ENCODE assay signal across 10 cellular contexts in the genomic region with DNA sequence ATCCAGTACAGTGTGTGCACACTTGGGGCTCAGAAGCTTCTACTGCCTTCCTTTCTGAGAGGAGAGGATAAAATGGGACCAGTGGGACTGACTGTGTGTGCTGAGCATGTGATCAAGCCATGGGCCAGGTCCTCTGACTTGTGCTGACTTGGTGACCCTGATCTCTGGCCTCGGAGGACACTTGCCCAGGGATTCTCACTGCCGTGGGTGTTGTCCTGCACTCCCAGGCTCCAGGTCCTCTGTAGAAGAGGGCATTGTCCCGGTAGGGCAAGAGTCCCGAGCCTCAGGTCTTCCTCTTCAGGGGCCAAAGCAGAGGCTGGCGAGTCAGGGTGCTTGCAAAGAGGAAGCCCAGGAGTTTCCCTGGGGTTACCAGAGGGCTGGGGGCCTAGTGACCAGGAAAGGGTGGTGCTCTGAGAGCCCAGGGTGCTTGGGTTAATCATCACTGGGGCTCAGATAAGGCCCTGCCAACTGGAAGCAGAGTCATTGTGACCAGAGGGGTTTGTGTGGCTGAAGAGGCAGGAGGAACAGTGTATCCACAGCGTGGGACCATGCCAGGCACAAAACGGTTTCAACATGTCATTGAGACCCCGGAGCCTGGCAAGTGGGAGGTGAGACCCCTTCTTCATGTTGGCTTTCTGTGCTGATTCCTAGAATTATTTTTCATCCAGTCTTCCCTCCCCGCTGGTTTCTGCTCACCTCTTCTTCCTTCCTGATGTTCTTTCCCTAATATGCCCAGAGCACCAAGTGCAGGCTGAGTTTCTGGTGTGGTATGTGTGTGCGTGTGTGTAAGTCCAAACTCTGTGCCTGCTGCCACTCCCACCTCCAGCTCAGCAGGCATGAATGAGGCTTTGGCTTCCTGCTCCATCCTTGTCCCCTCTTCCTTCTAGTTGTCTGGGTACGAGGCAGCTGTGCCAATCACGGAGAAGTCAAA. TPM values are rescaled to one million over a fixed set of nuclear protein-coding genes. Genes with fewer than 3 reads are reported as not detected.
DNase-seq lines count a peak whose midpoint lies in the region; ATAC-seq and TF ChIP-seq lines count a peak whose summit lies in the region.
"Had no signal": no experiment of that assay in that cellular context is flagged by ENCODE, and none has a peak within 500 bp of the region (broad histone marks: within the 10 kb centered on the region; RNA-seq: fewer than 3 reads in every experiment).

A gene with protein sequence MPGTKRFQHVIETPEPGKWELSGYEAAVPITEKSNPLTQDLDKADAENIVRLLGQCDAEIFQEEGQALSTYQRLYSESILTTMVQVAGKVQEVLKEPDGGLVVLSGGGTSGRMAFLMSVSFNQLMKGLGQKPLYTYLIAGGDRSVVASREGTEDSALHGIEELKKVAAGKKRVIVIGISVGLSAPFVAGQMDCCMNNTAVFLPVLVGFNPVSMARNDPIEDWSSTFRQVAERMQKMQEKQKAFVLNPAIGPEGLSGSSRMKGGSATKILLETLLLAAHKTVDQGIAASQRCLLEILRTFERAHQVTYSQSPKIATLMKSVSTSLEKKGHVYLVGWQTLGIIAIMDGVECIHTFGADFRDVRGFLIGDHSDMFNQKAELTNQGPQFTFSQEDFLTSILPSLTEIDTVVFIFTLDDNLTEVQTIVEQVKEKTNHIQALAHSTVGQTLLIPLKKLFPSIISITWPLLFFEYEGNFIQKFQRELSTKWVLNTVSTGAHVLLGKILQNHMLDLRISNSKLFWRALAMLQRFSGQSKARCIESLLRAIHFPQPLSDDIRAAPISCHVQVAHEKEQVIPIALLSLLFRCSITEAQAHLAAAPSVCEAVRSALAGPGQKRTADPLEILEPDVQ (plus strand): TSS at position 483 of the 931 bp plus-strand sequence. CDS start 66 bp downstream, at position 549.

- no peak for ATAC-seq in GM18909 (IDR thresholded peaks at IDR 0.05; ENCODE audit: poor library complexity, unreplicated experiment)

- intact Hi-C loops in spleen (cut with DNase I; ENCODE audit: low total_unique reads) = no loop called here

- H3K27ac ChIP-seq in spleen = peak within 1 kb of the TSS in 2 of 8 donors; percentile 10 to 50
- no peak within 1 kb of the TSS for H3K27ac ChIP-seq in coronary artery
- H3K27ac ChIP-seq: HL-60 had no signal

- H3K27ac Mint-ChIP-seq in endothelial cell (ENCODE audit: unreplicated experiment) (no peak within 1 kb of the TSS), neural crest cell (ENCODE audit: unreplicated experiment) (peak within 1 kb of the TSS; percentile 76)

- H3K9me3 ChIP-seq in spleen = no peaks in the 10 kb centered on the region

- H3K27me3 Mint-ChIP-seq in endothelial cell (ENCODE audit: unreplicated experiment) = peaks cover 13% of the 10 kb centered on the region
- peaks cover 62% of the 10 kb centered on the region for H3K27me3 Mint-ChIP-seq in neural crest cell (ENCODE audit: low read depth)

- H3K36me3 Mint-ChIP-seq in endothelial cell (ENCODE audit: low read depth, unreplicated experiment) = peaks cover 3% of the 10 kb centered on the region
- no peaks in the 10 kb centered on the region for H3K36me3 Mint-ChIP-seq in neural crest cell (ENCODE audit: low read depth)

- H3K4me1 ChIP-seq in spleen = peaks cover 0 to 32% (median 18%) of the 10 kb centered on the region in 6 donors

- peak within 1 kb of the TSS; percentile 88 for H3K4me3 Mint-ChIP-seq in endothelial cell (ENCODE audit: unreplicated experiment)
- peak within 1 kb of the TSS; percentile 89 for H3K4me3 Mint-ChIP-seq in neural crest cell

- H3K4me1 Mint-ChIP-seq in endothelial cell (ENCODE audit: unreplicated experiment) (peaks cover 8% of the 10 kb centered on the region), neural crest cell (peaks cover 16% of the 10 kb centered on the region)

- H3K9me3 Mint-ChIP-seq in endothelial cell (ENCODE audit: unreplicated experiment) (no peaks in the 10 kb centered on the region), neural crest cell (no peaks in the 10 kb centered on the region)

- DNase-seq in Daoy (ENCODE audit: low read depth) = peak; percentile 72
- DNase-seq in OCI-M1 (lab: John Stamatoyannopoulos, UW) = peak; percentile 50
- no peak for DNase-seq in endothelial cell (ENCODE audit: low spot score)
- no peak for DNase-seq in neural crest cell (ENCODE audit: low read depth, low spot score)
- no peak for DNase-seq in middle frontal gyrus (ENCODE audit: extremely low spot score, low spot score)
- DNase-seq in spleen = no peak
- no peak for DNase-seq in coronary artery (ENCODE audit: low spot score)

- H3K27me3 ChIP-seq in spleen (replicated peaks in 1 of 7) = peaks cover 0 to 53% (median 17%) of the 10 kb centered on the region in 7 donors

- TF ChIP-seq CTCF in endothelial cell (IDR thresholded peaks at IDR 0.05; ENCODE audit: unreplicated experiment) (no peak), neural crest cell (conservative IDR thresholded peaks at IDR 0.05) (no peak), spleen (IDR thresholded peaks at IDR 0.05 in 8 of 11, conservative IDR thresholded peaks at IDR 0.05 in 3 of 11) (no peak), coronary artery (IDR thresholded peaks at IDR 0.05) (no peak)

- 58 to 69% (median 58%) methylated on average over 10 to 12 of the region's 12 CpGs for WGBS in spleen, 5 donors

- no peak within 1 kb of the TSS for H3K4me3 ChIP-seq in spleen
- no peak within 1 kb of the TSS for H3K4me3 ChIP-seq in coronary artery

- peaks cover 0 to 5% (median 0%) of the 10 kb centered on the region in 6 donors for H3K36me3 ChIP-seq in spleen

- no peak for TF ChIP-seq POLR2A in spleen (IDR thresholded peaks at IDR 0.05)

RNA-seq across cellular contexts. Expression of the gene that starts here (rescaled TPM):
- 0.29 and 0.30 TPM in 2 replicates for total RNA-seq in Daoy (2014; rRNA removed; shearing (Covaris generic))
- 0.59 TPM for total RNA-seq in endothelial cell (ENCODE audit: unreplicated experiment)
- total RNA-seq in neural crest cell = 0.42 TPM in 1 of 2 replicates, not detected in the other
- total RNA-seq in spleen = 1 to 10 TPM in 6 of 7 donors, under 1 TPM in 1; 0.33 to 6.7 (median 3.3) TPM
- 1 to 10 TPM in 2 of 3 donors, under 1 TPM in 1; 0.59 to 3.4 (median 3.3) TPM for polyA plus RNA-seq in spleen
- total RNA-seq: T-helper 2 cell treated with Interferon-gamma antibody and Interleukin-4, amounts not matched to agents 100 ng/mL and 5 ng/mL, for 36 hours had no signal

Comparison
In these comparisons a context has a peak if more than half of its experiments do, and no peak if none do; other contexts are left out.
1. Peak in DNase-seq in Daoy; RNA of the gene not detected or under 1 TPM.